In genomic region chr10:103089493-103089892, GRCh38 we compare ENCODE assay signal across 24 cellular contexts.
A peak's percentile ranks its signal among the peaks of the same experiment; 100 is the strongest.
DNase-seq lines count a peak whose midpoint lies in the region; ATAC-seq and TF ChIP-seq lines count a peak whose summit lies in the region.
"Had no signal": no experiment of that assay in that cellular context is flagged by ENCODE, and none has a peak within 500 bp of the region (broad histone marks: within the 10 kb centered on the region; RNA-seq: fewer than 3 reads in every experiment).

No MANE protein-coding gene starts in this region.

- H3K4me1 Mint-ChIP-seq in activated naive CD4-positive, alpha-beta T cell treated with anti-CD3 and anti-CD28 coated beads for 36 hours (ENCODE audit: low read depth) = no peaks in the 10 kb centered on the region
- H3K4me1 Mint-ChIP-seq in endodermal cell = no peaks in the 10 kb centered on the region
- no peaks in the 10 kb centered on the region for H3K4me1 Mint-ChIP-seq in stimulated activated memory B cell treated with anti-CD40 and anti-IgM and Interleukin-4, amounts not matched to agents 10 μg/mL and 1 μg/mL and 100 μg/mL, for 72 hours
- H3K4me1 Mint-ChIP-seq: CD4-positive, alpha-beta memory T cell; GM23338 had no signal

- TF ChIP-seq CTCF in HEK293 (tag by site-specific recombination; IDR thresholded peaks at IDR 0.05) (no peak), endodermal cell (conservative IDR thresholded peaks at IDR 0.05) (no peak), MM.1S (IDR thresholded peaks at IDR 0.05; ENCODE audit: low read length) (no peak)

- ATAC-seq in stimulated activated memory B cell treated with anti-CD40 and anti-IgM and Interleukin-4, amounts not matched to agents 10 μg/mL and 1 μg/mL and 100 μg/mL, for 72 hours = no peak
- ATAC-seq: A549, GM23338 had no signal

- 93 to 99% methylated on average over 6 to 10 of the region's 10 CpGs for WGBS in endodermal cell (ENCODE audit: insufficient coverage in 1 of 2, insufficient read length in 1 of 2), 2 experiments

- no peak overlapping the region for H3K9ac ChIP-seq in endodermal cell (ENCODE audit: extremely low read depth, low read length, poor library complexity, severe bottlenecking)
- H3K9ac ChIP-seq in MM.1S (ENCODE audit: low read length) = no peak overlapping the region
- H3K9ac ChIP-seq: BLaER1 treated with 17β-estradiol and CSF1 and Interleukin-3, amounts not matched to agents 10 nM and 100 nM had no signal

- H3K27ac ChIP-seq in HEK293 (ENCODE audit: extremely low read depth, low read depth, low read length) = no peak overlapping the region
- H3K27ac ChIP-seq in endodermal cell (ENCODE audit: low read depth, low read length) = no peak overlapping the region
- no peak overlapping the region for H3K27ac ChIP-seq in MM.1S (ENCODE audit: low read length)
- H3K27ac ChIP-seq: A549; BLaER1 treated with 17β-estradiol and CSF1 and Interleukin-3, amounts not matched to agents 10 nM and 100 nM; SJCRH30 had no signal

- no peak overlapping the region for H3K4me3 ChIP-seq in HEK293 (ENCODE audit: low read depth, low read length)
- no peak overlapping the region for H3K4me3 ChIP-seq in endodermal cell (ENCODE audit: low read length)
- no peak overlapping the region for H3K4me3 ChIP-seq in MM.1S (ENCODE audit: low read length)
- H3K4me3 ChIP-seq: A549; BLaER1 treated with 17β-estradiol and CSF1 and Interleukin-3, amounts not matched to agents 10 nM and 100 nM; GM23338; HAP-1; SJCRH30 had no signal

- H3K27me3 ChIP-seq in endodermal cell (ENCODE audit: control insufficient read depth, insufficient read depth, low read length, poor library complexity, severe bottlenecking) = no peaks in the 10 kb centered on the region
- H3K27me3 ChIP-seq in MM.1S (replicated peaks; ENCODE audit: insufficient read depth, low read length) = no peaks in the 10 kb centered on the region
- H3K27me3 ChIP-seq: BLaER1 treated with 17β-estradiol and CSF1 and Interleukin-3, amounts not matched to agents 10 nM and 100 nM; SJCRH30 had no signal

- POLR2A ChIA-PET in HEK293 (lab: Yijun Ruan, JAX) = no interaction called here

- no peak overlapping the region for H3K4me3 Mint-ChIP-seq in activated naive CD4-positive, alpha-beta T cell treated with anti-CD3 and anti-CD28 coated beads for 36 hours
- no peak overlapping the region for H3K4me3 Mint-ChIP-seq in endodermal cell
- H3K4me3 Mint-ChIP-seq in stimulated activated memory B cell treated with anti-CD40 and anti-IgM and Interleukin-4, amounts not matched to agents 10 μg/mL and 1 μg/mL and 100 μg/mL, for 72 hours = no peak overlapping the region
- H3K4me3 Mint-ChIP-seq: CD4-positive, alpha-beta memory T cell; GM23338 had no signal

- no peaks in the 10 kb centered on the region for H3F3A ChIP-seq in MM.1S (ENCODE audit: insufficient read depth, low read length)

- no peak overlapping the region for H2AFZ ChIP-seq in MM.1S (ENCODE audit: low read length)
- H2AFZ ChIP-seq: GM23338 had no signal

- H3K79me2 ChIP-seq in MM.1S (ENCODE audit: low read length) = no peaks in the 10 kb centered on the region

- intact Hi-C loops in activated naive CD4-positive, alpha-beta T cell treated with anti-CD3 and anti-CD28 coated beads for 36 hours (cut with micrococcal nuclease) = no loop called here

- no peaks in the 10 kb centered on the region for H3K27me3 Mint-ChIP-seq in activated naive CD4-positive, alpha-beta T cell treated with anti-CD3 and anti-CD28 coated beads for 36 hours (ENCODE audit: low read depth)
- no peaks in the 10 kb centered on the region for H3K27me3 Mint-ChIP-seq in endodermal cell (ENCODE audit: insufficient read depth)
- H3K27me3 Mint-ChIP-seq in stimulated activated memory B cell treated with anti-CD40 and anti-IgM and Interleukin-4, amounts not matched to agents 10 μg/mL and 1 μg/mL and 100 μg/mL, for 72 hours = no peaks in the 10 kb centered on the region
- H3K27me3 Mint-ChIP-seq: CD4-positive, alpha-beta memory T cell had no signal

- H3K36me3 ChIP-seq in HEK293 (ENCODE audit: control insufficient read depth in 2 of 2, insufficient read depth in 1 of 2, low read length in 2 of 2) (peaks cover 21 to 93% of the 10 kb centered on the region in 2 experiments), endodermal cell (ENCODE audit: control insufficient read depth, insufficient read depth, low read length) (peaks cover 97% of the 10 kb centered on the region), MM.1S (replicated peaks; ENCODE audit: insufficient read depth, low read length) (no peaks in the 10 kb centered on the region)

- H3K9me2 ChIP-seq in MM.1S (replicated peaks; ENCODE audit: insufficient read depth, low read length) = no peaks in the 10 kb centered on the region

- no peak for DNase-seq in activated naive CD4-positive, alpha-beta T cell treated with anti-CD3 and anti-CD28 coated beads for 36 hours
- no peak for DNase-seq in activated naive CD4-positive, alpha-beta T cell (lab: John Stamatoyannopoulos, UW)
- DNase-seq in endodermal cell (no peak), MM.1S (no peak), cerebellar nuclear complex (lab: John Stamatoyannopoulos, UW) (no peak)
- DNase-seq: AML-193; CD4-positive, alpha-beta memory T cell; COR-L47; DMS53; KBM-7; NCI-H1105 treated with DMSO at 0.1 percent for 48 hours; NCI-H146; NCI-H1930; NCI-H2107; NCI-H446; NCI-H524 treated with DMSO at 0.1 percent for 48 hours; NCI-H774; SJCRH30 had no signal

- CTCF ChIA-PET in activated naive CD4-positive, alpha-beta T cell treated with anti-CD3 and anti-CD28 coated beads for 36 hours (lab: Charles Lee) = no interaction called here
- CTCF ChIA-PET in HEK293 (lab: Yijun Ruan, JAX) = interaction anchor here (0.7 kb wide), 2 partner anchors 155 to 504 kb away, joined by 3 read pairs; no protein-coding TSS in a partner anchor

- no peaks in the 10 kb centered on the region for H3K9me3 Mint-ChIP-seq in activated naive CD4-positive, alpha-beta T cell treated with anti-CD3 and anti-CD28 coated beads for 36 hours
- no peaks in the 10 kb centered on the region for H3K9me3 Mint-ChIP-seq in endodermal cell
- no peaks in the 10 kb centered on the region for H3K9me3 Mint-ChIP-seq in stimulated activated memory B cell treated with anti-CD40 and anti-IgM and Interleukin-4, amounts not matched to agents 10 μg/mL and 1 μg/mL and 100 μg/mL, for 72 hours
- H3K9me3 Mint-ChIP-seq: CD4-positive, alpha-beta memory T cell; GM23338 had no signal

- H3K4me1 ChIP-seq in HEK293 (ENCODE audit: control insufficient read depth, insufficient read depth, low read length) = no peaks in the 10 kb centered on the region
- no peaks in the 10 kb centered on the region for H3K4me1 ChIP-seq in endodermal cell (ENCODE audit: control insufficient read depth, insufficient read depth, low read length)
- no peaks in the 10 kb centered on the region for H3K4me1 ChIP-seq in MM.1S (ENCODE audit: low read length)
- H3K4me1 ChIP-seq: A549; BLaER1 treated with 17β-estradiol and CSF1 and Interleukin-3, amounts not matched to agents 10 nM and 100 nM; HAP-1; SJCRH30 had no signal

- H3K4me2 ChIP-seq in MM.1S (ENCODE audit: low read depth, low read length) = no peak overlapping the region
- H3K4me2 ChIP-seq: A549; BLaER1 treated with 17β-estradiol and CSF1 and Interleukin-3, amounts not matched to agents 10 nM and 100 nM; GM23338 had no signal

- H3K27ac Mint-ChIP-seq in activated naive CD4-positive, alpha-beta T cell treated with anti-CD3 and anti-CD28 coated beads for 36 hours = peak overlapping the region; percentile 12
- peak overlapping the region; percentile 53 for H3K27ac Mint-ChIP-seq in endodermal cell
- peak overlapping the region; percentile 28 for H3K27ac Mint-ChIP-seq in stimulated activated memory B cell treated with anti-CD40 and anti-IgM and Interleukin-4, amounts not matched to agents 10 μg/mL and 1 μg/mL and 100 μg/mL, for 72 hours
- H3K27ac Mint-ChIP-seq: GM23338 had no signal

- H3K36me3 Mint-ChIP-seq in activated naive CD4-positive, alpha-beta T cell treated with anti-CD3 and anti-CD28 coated beads for 36 hours (ENCODE audit: low read depth) = peaks cover 23% of the 10 kb centered on the region
- H3K36me3 Mint-ChIP-seq in endodermal cell (ENCODE audit: low read depth) = peaks cover 82% of the 10 kb centered on the region
- H3K36me3 Mint-ChIP-seq in stimulated activated memory B cell treated with anti-CD40 and anti-IgM and Interleukin-4, amounts not matched to agents 10 μg/mL and 1 μg/mL and 100 μg/mL, for 72 hours = peaks cover 65% of the 10 kb centered on the region

- H3K9me3 ChIP-seq in HEK293 (ENCODE audit: control insufficient read depth, insufficient read depth, low read depth, low read length) = no peaks in the 10 kb centered on the region
- no peaks in the 10 kb centered on the region for H3K9me3 ChIP-seq in endodermal cell (ENCODE audit: control insufficient read depth, low read length)
- no peaks in the 10 kb centered on the region for H3K9me3 ChIP-seq in MM.1S (replicated peaks; ENCODE audit: insufficient read depth, low read length)
- H3K9me3 ChIP-seq: A549; BLaER1 treated with 17β-estradiol and CSF1 and Interleukin-3, amounts not matched to agents 10 nM and 100 nM; HAP-1; SJCRH30 had no signal

- H4K20me1 ChIP-seq in MM.1S (ENCODE audit: insufficient read depth, low read length) = no peaks in the 10 kb centered on the region

TF ChIP-seq in HEK293, 187 proteins besides CTCF, POLR2A, EP300 and RAD21:
- TF ChIP-seq ZNF513 (tag by site-specific recombination; IDR thresholded peaks at IDR 0.05) (peak; percentile 91), REPIN1 (tag by site-specific recombination; IDR thresholded peaks at IDR 0.05; ENCODE audit: low read depth) (no peak)
